ENCODE assay signal across 21 cellular contexts in the genomic region with DNA sequence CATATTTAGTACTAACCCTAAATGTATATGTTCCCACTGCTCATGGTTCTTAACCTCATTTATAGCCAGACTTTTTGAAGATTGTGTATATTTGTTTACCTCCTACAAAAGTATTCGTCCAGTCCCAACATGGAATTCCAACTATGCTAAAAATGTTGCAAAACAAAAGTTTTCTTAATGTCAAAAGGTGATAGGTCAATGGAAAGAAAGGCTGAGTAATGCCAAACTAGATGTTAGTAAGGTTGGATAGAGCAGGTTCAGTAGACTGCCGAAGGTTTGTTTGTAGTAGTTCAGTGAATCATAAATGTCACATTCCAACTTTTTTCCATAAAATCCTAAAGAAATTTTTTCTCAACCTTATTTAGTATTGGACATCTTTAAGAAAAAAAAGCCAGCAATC.
"Had no signal": no experiment of that assay in that cellular context is flagged by ENCODE, and none has a peak within 500 bp of the region (broad histone marks: within the 10 kb centered on the region; RNA-seq: fewer than 3 reads in every experiment).

No MANE protein-coding gene starts in this region.

- DNase-seq: activated CD4-positive, alpha-beta T cell treated with anti-CD3 and anti-CD28 coated beads for 1 hour; activated CD8-positive, alpha-beta memory T cell treated with anti-CD3 and anti-CD28 coated beads for 24 hours; activated CD8-positive, alpha-beta memory T cell treated with anti-CD3 and anti-CD28 coated beads, Interleukin-2, amount 50 U/mL, for 48 hours; activated effector memory CD4-positive, alpha-beta T cell treated with Interleukin-2 at 50 U/mL for 16 hours; activated naive CD4-positive, alpha-beta T cell treated with anti-CD3 and anti-CD28 coated beads, Interleukin-2, amount 10 ng/mL, durations not matched to agents 7 days and 5 days; activated naive CD8-positive, alpha-beta T cell treated with anti-CD3 and anti-CD28 coated beads, Interleukin-2, amount 50 U/mL, for 24 hours; activated T-cell treated with anti-CD3 and anti-CD28 coated beads, Interleukin-2, amount 50 U/mL, for 48 hours; aorta; brain microvascular endothelial cell; heart left ventricle; mucosa of descending colon; naive B cell; right cardiac atrium; stimulated activated naive CD8-positive, alpha-beta T cell treated with anti-CD3 and anti-CD28 coated beads, Interleukin-15, amount 100 ng/mL, for 72 hours; transverse colon; WERI-Rb-1 had no signal

- ATAC-seq: activated naive CD8-positive, alpha-beta T cell treated with anti-CD3 and anti-CD28 coated beads, Interleukin-2, amount 50 U/mL, for 24 hours; heart left ventricle; mucosa of descending colon; right cardiac atrium; stimulated activated naive CD8-positive, alpha-beta T cell treated with anti-CD3 and anti-CD28 coated beads, Interleukin-15, amount 100 ng/mL, for 72 hours had no signal

- H3K4me3 ChIP-seq: coronary artery, heart left ventricle, mucosa of descending colon, prostate gland, skin epidermis, suprapubic skin, transverse colon, vagina had no signal
